Comparison of ENCODE assay signal across 1 cellular context in genomic region chr2:26495705-26496271, GRCh38.
TF ChIP-seq lines count a peak whose summit lies in the region.

No MANE protein-coding gene starts in this region.

TF ChIP-seq in WTC11, 78 proteins besides CTCF, POLR2A, EP300 and RAD21 (continued from another document):
- TF ChIP-seq FOXP4 (CRISPR knock-in tag; IDR thresholded peaks at IDR 0.05) (no peak), CBFB (CRISPR knock-in tag; IDR thresholded peaks at IDR 0.05; ENCODE audit: low read depth) (no peak)
